Comparison of ENCODE assay signal across 16 cellular contexts in genomic region chr20:62128499-62128898, GRCh38. TPM values are rescaled to one million over a fixed set of nuclear protein-coding genes. Genes with fewer than 3 reads are reported as not detected.
DNase-seq lines count a peak whose midpoint lies in the region; ATAC-seq and TF ChIP-seq lines count a peak whose summit lies in the region.
"Had no signal": no experiment of that assay in that cellular context is flagged by ENCODE, and none has a peak within 500 bp of the region (broad histone marks: within the 10 kb centered on the region; RNA-seq: fewer than 3 reads in every experiment).

No MANE protein-coding gene starts in this region.

- H3K4me1 ChIP-seq in CD8-positive, alpha-beta memory T cell (ENCODE audit: insufficient read depth, low read length), result peaks cover 11% of the 10 kb centered on the region

- peak overlapping the region; percentile 34 for H3K27ac Mint-ChIP-seq in activated naive CD8-positive, alpha-beta T cell
- no peak overlapping the region for H3K27ac Mint-ChIP-seq in activated naive CD8-positive, alpha-beta T cell treated with anti-CD3 and anti-CD28 coated beads, Interleukin-2, amount 50 U/mL, for 24 hours
- H3K27ac Mint-ChIP-seq in CD8-positive, alpha-beta memory T cell, result peak overlapping the region in 5 of 8 donors; percentile 19 to 78 (median 59)
- H3K27ac Mint-ChIP-seq in glutamatergic neuron (ENCODE audit: unreplicated experiment), result peak overlapping the region; percentile 56
- H3K27ac Mint-ChIP-seq in stimulated activated naive B cell treated with anti-CD40 and anti-IgM and Interleukin-4, amounts not matched to agents 10 μg/mL and 1 μg/mL and 100 μg/mL, for 72 hours, result peak overlapping the region; percentile 10

- H3K9me3 Mint-ChIP-seq in activated naive CD8-positive, alpha-beta T cell (ENCODE audit: low read depth), result no peaks in the 10 kb centered on the region
- no peaks in the 10 kb centered on the region for H3K9me3 Mint-ChIP-seq in activated naive CD8-positive, alpha-beta T cell treated with anti-CD3 and anti-CD28 coated beads, Interleukin-2, amount 50 U/mL, for 24 hours
- no peaks in the 10 kb centered on the region for H3K9me3 Mint-ChIP-seq in CD8-positive, alpha-beta memory T cell
- peaks cover 5% of the 10 kb centered on the region for H3K9me3 Mint-ChIP-seq in glutamatergic neuron (ENCODE audit: unreplicated experiment)
- H3K9me3 Mint-ChIP-seq in stimulated activated naive B cell treated with anti-CD40 and anti-IgM and Interleukin-4, amounts not matched to agents 10 μg/mL and 1 μg/mL and 100 μg/mL, for 72 hours, result no peaks in the 10 kb centered on the region
- H3K9me3 Mint-ChIP-seq: H9 had no signal

- TF ChIP-seq CTCF in glutamatergic neuron (IDR thresholded peaks at IDR 0.05; ENCODE audit: partially characterized antibody, unreplicated experiment), result no peak

- H3K4me3 ChIP-seq in CD8-positive, alpha-beta memory T cell (ENCODE audit: low read length), result no peak overlapping the region
- H3K4me3 ChIP-seq in H7 (ENCODE audit: insufficient read depth, low read depth, low read length), result no peak overlapping the region

- POLR2A ChIA-PET in CD8-positive, alpha-beta memory T cell (lab: Charles Lee), result no interaction called here

- no peaks in the 10 kb centered on the region for H3K27me3 ChIP-seq in CD8-positive, alpha-beta memory T cell (ENCODE audit: insufficient read depth, low read length, poor library complexity, severe bottlenecking)
- no peaks in the 10 kb centered on the region for H3K27me3 ChIP-seq in H7 (ENCODE audit: control insufficient read depth, insufficient read depth, low read length)

- peaks cover 40% of the 10 kb centered on the region for H3K4me1 Mint-ChIP-seq in activated naive CD8-positive, alpha-beta T cell (ENCODE audit: low read depth)
- H3K4me1 Mint-ChIP-seq in activated naive CD8-positive, alpha-beta T cell treated with anti-CD3 and anti-CD28 coated beads, Interleukin-2, amount 50 U/mL, for 24 hours, result peaks cover 35% of the 10 kb centered on the region
- H3K4me1 Mint-ChIP-seq in CD8-positive, alpha-beta memory T cell, result peaks cover 30 to 49% (median 32%) of the 10 kb centered on the region in 3 donors
- H3K4me1 Mint-ChIP-seq in glutamatergic neuron (ENCODE audit: low read depth, unreplicated experiment), result peaks cover 26% of the 10 kb centered on the region
- peaks cover 50 to 65% of the 10 kb centered on the region in 2 donors for H3K4me1 Mint-ChIP-seq in stimulated activated naive B cell treated with anti-CD40 and anti-IgM and Interleukin-4, amounts not matched to agents 10 μg/mL and 1 μg/mL and 100 μg/mL, for 72 hours

- no peaks in the 10 kb centered on the region for H3K27me3 Mint-ChIP-seq in activated naive CD8-positive, alpha-beta T cell
- H3K27me3 Mint-ChIP-seq in activated naive CD8-positive, alpha-beta T cell treated with anti-CD3 and anti-CD28 coated beads, Interleukin-2, amount 50 U/mL, for 24 hours, result no peaks in the 10 kb centered on the region
- no peaks in the 10 kb centered on the region for H3K27me3 Mint-ChIP-seq in CD8-positive, alpha-beta memory T cell
- H3K27me3 Mint-ChIP-seq in glutamatergic neuron (ENCODE audit: unreplicated experiment), result peaks cover 9% of the 10 kb centered on the region
- no peaks in the 10 kb centered on the region for H3K27me3 Mint-ChIP-seq in stimulated activated naive B cell treated with anti-CD40 and anti-IgM and Interleukin-4, amounts not matched to agents 10 μg/mL and 1 μg/mL and 100 μg/mL, for 72 hours

- no peak overlapping the region for H3K4me3 Mint-ChIP-seq in activated naive CD8-positive, alpha-beta T cell
- no peak overlapping the region for H3K4me3 Mint-ChIP-seq in activated naive CD8-positive, alpha-beta T cell treated with anti-CD3 and anti-CD28 coated beads, Interleukin-2, amount 50 U/mL, for 24 hours
- peak overlapping the region in 1 of 7 donors; percentile 73 for H3K4me3 Mint-ChIP-seq in CD8-positive, alpha-beta memory T cell
- no peak overlapping the region for H3K4me3 Mint-ChIP-seq in glutamatergic neuron (ENCODE audit: unreplicated experiment)
- H3K4me3 Mint-ChIP-seq in stimulated activated naive B cell treated with anti-CD40 and anti-IgM and Interleukin-4, amounts not matched to agents 10 μg/mL and 1 μg/mL and 100 μg/mL, for 72 hours, result no peak overlapping the region
- H3K4me3 Mint-ChIP-seq: H9 had no signal

- CTCF ChIA-PET in CD8-positive, alpha-beta memory T cell (lab: Charles Lee), result interaction anchor here (0.9 kb wide), 1 partner anchor 117 kb away, joined by 4 read pairs; no protein-coding TSS in a partner anchor

- H3K9me3 ChIP-seq in CD8-positive, alpha-beta memory T cell (ENCODE audit: low read length), result no peaks in the 10 kb centered on the region

- H3K36me3 Mint-ChIP-seq in activated naive CD8-positive, alpha-beta T cell, result peaks cover 6% of the 10 kb centered on the region
- H3K36me3 Mint-ChIP-seq in activated naive CD8-positive, alpha-beta T cell treated with anti-CD3 and anti-CD28 coated beads, Interleukin-2, amount 50 U/mL, for 24 hours (ENCODE audit: low read depth), result peaks cover 55% of the 10 kb centered on the region
- H3K36me3 Mint-ChIP-seq in CD8-positive, alpha-beta memory T cell, result peaks cover 6 to 98% (median 20%) of the 10 kb centered on the region in 3 donors
- H3K36me3 Mint-ChIP-seq in glutamatergic neuron (ENCODE audit: unreplicated experiment), result peaks cover 6% of the 10 kb centered on the region
- peaks cover 68 to 73% of the 10 kb centered on the region in 2 donors for H3K36me3 Mint-ChIP-seq in stimulated activated naive B cell treated with anti-CD40 and anti-IgM and Interleukin-4, amounts not matched to agents 10 μg/mL and 1 μg/mL and 100 μg/mL, for 72 hours

- no peak for ATAC-seq in activated naive CD8-positive, alpha-beta T cell treated with anti-CD3 and anti-CD28 coated beads, Interleukin-2, amount 50 U/mL, for 24 hours
- no peak for ATAC-seq in stimulated activated naive B cell treated with anti-CD40 and anti-IgM and Interleukin-4, amounts not matched to agents 10 μg/mL and 1 μg/mL and 100 μg/mL, for 72 hours (replicated peaks)

- no peak for DNase-seq in activated naive CD8-positive, alpha-beta T cell treated with anti-CD3 and anti-CD28 coated beads, Interleukin-2, amount 50 U/mL, for 24 hours
- no peak for DNase-seq in CD8-positive, alpha-beta memory T cell
- DNase-seq in glutamatergic neuron, result no peak
- DNase-seq in stimulated activated naive B cell treated with anti-CD40 and anti-IgM and Interleukin-4, amounts not matched to agents 10 μg/mL and 1 μg/mL and 100 μg/mL, for 72 hours, result no peak
- DNase-seq in H7, result no peak
- no peak for DNase-seq in HK-2 (ENCODE audit: unreplicated experiment)
- DNase-seq: C1 segment of cervical spinal cord, DMS79 treated with DMSO at 0.1 percent for 48 hours, H9, KG1, NCI-H1105 treated with DMSO at 0.1 percent for 48 hours, NCI-H1694, NCI-H2081 treated with DMSO at 0.1 percent for 48 hours, OCI-M1, SHP77 treated with DMSO at 0.1 percent for 48 hours had no signal

- H3K36me3 ChIP-seq in CD8-positive, alpha-beta memory T cell (ENCODE audit: insufficient read depth, low read length), result peaks cover 77% of the 10 kb centered on the region
- H3K36me3 ChIP-seq in H7 (replicated peaks; ENCODE audit: control insufficient read depth, insufficient read depth, low read length), result peaks cover 74% of the 10 kb centered on the region

- no peak overlapping the region for H3K27ac ChIP-seq in CD8-positive, alpha-beta memory T cell (ENCODE audit: low read depth, low read length)

RNA-seq across cellular contexts. Expression of gene LSM14B, which starts 6.2 kb away (rescaled TPM):
- total RNA-seq in CD8-positive, alpha-beta memory T cell, result 10 to 100 TPM; 35.8 to 36.4 TPM
- polyA plus RNA-seq in CD8-positive, alpha-beta memory T cell, result 1.1 TPM
- total RNA-seq in glutamatergic neuron (ENCODE audit: unreplicated experiment), result 73.6 TPM
- total RNA-seq in H7 (2014; rRNA removed; shearing (Covaris generic)), result 67.6 and 68.6 TPM in 2 replicates

RNA-seq across cellular contexts. Expression of gene PSMA7, which starts 14.7 kb away (rescaled TPM):
- total RNA-seq in CD8-positive, alpha-beta memory T cell, result 100 to 1,000 TPM; 447 to 464 TPM
- polyA plus RNA-seq in CD8-positive, alpha-beta memory T cell, result 459 TPM
- total RNA-seq in glutamatergic neuron (ENCODE audit: unreplicated experiment), result 289 TPM
- 413 and 501 TPM in 2 replicates for total RNA-seq in H7 (2014; rRNA removed; shearing (Covaris generic))

RNA-seq across cellular contexts. Expression of gene SS18L1, which starts 15.1 kb away (rescaled TPM):
- total RNA-seq in CD8-positive, alpha-beta memory T cell, result 10 to 100 TPM; 16.9 to 18.5 TPM
- polyA plus RNA-seq in CD8-positive, alpha-beta memory T cell, result 0.86 TPM
- total RNA-seq in glutamatergic neuron (ENCODE audit: unreplicated experiment), result 50.4 TPM
- total RNA-seq in H7 (2014; rRNA removed; shearing (Covaris generic)), result 15.1 and 25.1 TPM in 2 replicates

RNA-seq across cellular contexts. Expression of gene MTG2, which starts 54.3 kb away (rescaled TPM):
- total RNA-seq in CD8-positive, alpha-beta memory T cell, result 10 to 100 TPM; 44.6 to 45.9 TPM
- 19.0 TPM for polyA plus RNA-seq in CD8-positive, alpha-beta memory T cell
- 27.1 TPM for total RNA-seq in glutamatergic neuron (ENCODE audit: unreplicated experiment)
- 32.7 and 37.8 TPM in 2 replicates for total RNA-seq in H7 (2014; rRNA removed; shearing (Covaris generic))
